In the genomic region with DNA sequence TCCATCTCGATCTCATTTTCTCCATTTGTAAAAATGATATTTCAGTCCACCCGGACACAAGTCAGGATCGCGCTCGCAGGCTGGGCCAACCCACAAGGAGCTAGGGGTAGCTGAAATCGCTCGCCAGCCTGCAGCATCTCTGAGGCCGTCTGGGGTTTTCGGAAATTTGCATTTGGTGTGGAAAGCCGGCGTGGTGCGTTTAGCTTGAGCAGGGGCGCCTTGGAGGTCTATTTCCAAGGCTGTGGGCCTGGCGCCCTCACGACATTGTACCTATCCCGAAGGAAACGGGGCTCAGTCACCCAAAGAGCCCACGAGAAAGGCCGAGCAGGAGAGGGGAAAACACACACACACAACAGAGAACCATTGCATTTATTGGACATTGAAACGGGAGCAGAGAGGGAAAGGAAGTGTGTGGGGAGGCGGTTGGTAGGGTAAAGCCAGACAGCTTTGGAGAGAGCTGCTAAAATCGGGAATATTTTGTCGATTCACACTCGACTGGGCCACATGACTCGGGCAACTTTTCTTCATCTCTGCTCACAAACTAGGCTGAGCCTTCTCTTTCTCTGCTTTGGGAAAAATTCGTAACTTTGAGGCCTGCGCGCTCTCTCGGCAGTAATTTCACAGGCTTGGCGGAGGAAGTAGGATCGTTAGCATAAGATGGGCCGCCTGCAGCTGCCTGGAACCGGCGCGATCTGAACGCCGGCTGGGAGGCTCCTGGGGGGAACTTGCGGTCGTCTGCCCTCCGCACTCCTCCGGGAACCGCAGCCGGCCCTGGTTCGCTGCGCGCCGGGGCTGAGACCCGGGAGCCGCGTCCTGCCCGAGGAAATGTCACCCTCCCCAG, we compare ENCODE assay signal across 9 cellular contexts. TPM values are rescaled to one million over a fixed set of nuclear protein-coding genes. Genes with fewer than 3 reads are reported as not detected.
DNase-seq lines count a peak whose midpoint lies in the region; ATAC-seq, FAIRE-seq and TF ChIP-seq lines count a peak whose summit lies in the region.
"Had no signal": no experiment of that assay in that cellular context is flagged by ENCODE, and none has a peak within 500 bp of the region (broad histone marks: within the 10 kb centered on the region; RNA-seq: fewer than 3 reads in every experiment).

No MANE protein-coding gene starts in this region.

- no peak for TF ChIP-seq POLR2A in adrenal gland (IDR thresholded peaks at IDR 0.05)

- H3K27ac ChIP-seq in adrenal gland = peak overlapping the region in 4 of 5 donors; percentile 86 to 99 (median 93)

- CTCF ChIA-PET in AG04449 (lab: Yijun Ruan, JAX) = interaction anchor here (1.0 to 30.2 kb wide), 22 partner anchors 11 to 1034 kb away, joined by 3 to 1421 read pairs (median 12); a partner anchor contains a TSS

- no peaks in the 10 kb centered on the region for H3K27me3 ChIP-seq in adrenal gland

- 32 to 60% (median 45%) methylated on average over 41 to 51 of the region's 51 CpGs for WGBS in adrenal gland, 4 donors

- peaks cover 4 to 22% of the 10 kb centered on the region in 2 donors for H3K4me1 ChIP-seq in adrenal gland (replicated peaks in 1 of 2)

- H3K9me3 ChIP-seq in adrenal gland (replicated peaks in 1 of 3) = no peaks in the 10 kb centered on the region

- peaks cover 34 to 37% (median 36%) of the 10 kb centered on the region in 3 donors for H3K4me1 Mint-ChIP-seq in naive B cell

- no peak for DNase-seq in AG04449 (ENCODE audit: low read depth, low spot score)
- peak; percentile 44 for DNase-seq in HK-2 (ENCODE audit: unreplicated experiment)
- peak in 1 of 7 donors; percentile 33 for DNase-seq in adrenal gland
- DNase-seq in naive B cell = no peak
- no peak for DNase-seq in GM19238 (ENCODE audit: insufficient read length, low spot score)
- DNase-seq in D721Med (ENCODE audit: insufficient read length, low spot score) = no peak
- no peak for DNase-seq in NCI-H146 (lab: John Stamatoyannopoulos, UW)
- DNase-seq: NCI-H510A had no signal

- peaks cover 0 to 18% (median 7%) of the 10 kb centered on the region in 7 donors for H3K9me3 Mint-ChIP-seq in naive B cell

- H3K4me3 ChIP-seq in AG04449 (ENCODE audit: low read depth, low read length) (peak overlapping the region; percentile 62), adrenal gland (peak overlapping the region in 2 of 4 donors; percentile 42 to 78)

- ATAC-seq in naive B cell (ENCODE audit: low read depth in 2 of 2) = no peak
- ATAC-seq in GM18858 (IDR thresholded peaks at IDR 0.05; ENCODE audit: unreplicated experiment) = no peak

- peaks cover 0 to 4% of the 10 kb centered on the region in 2 donors for H3K36me3 Mint-ChIP-seq in naive B cell

- POLR2A ChIA-PET in AG04449 (lab: Yijun Ruan, JAX) = interaction anchor here (0.5 to 1.0 kb wide), 2 partner anchors 510 to 554 kb away, joined by 3 to 4 read pairs; no protein-coding TSS in a partner anchor

- H3K27me3 Mint-ChIP-seq in naive B cell = peaks cover 76 to 79% (median 78%) of the 10 kb centered on the region in 3 donors

- intact Hi-C loops in adrenal gland (cut with DNase I) = loop anchor here (5.0 to 10.0 kb wide), 6 partner anchors 329 to 1024 kb away; no protein-coding TSS in a partner anchor

- H3K4me3 Mint-ChIP-seq in naive B cell = peak overlapping the region in 6 of 8 donors; percentile 48 to 84 (median 64)

- peak overlapping the region in 4 of 6 donors; percentile 69 to 97 (median 93) for H3K27ac Mint-ChIP-seq in naive B cell

- no peak for FAIRE-seq in D721Med (lab: Jason Lieb, UNC)

- TF ChIP-seq CTCF in AG04449 (IDR thresholded peaks at IDR 0.05; ENCODE audit: insufficient read depth, low read length, missing control alignments) (no peak), adrenal gland (IDR thresholded peaks at IDR 0.05) (no peak), D721Med (IDR thresholded peaks at IDR 0.05; ENCODE audit: insufficient read depth, missing control alignments) (no peak)

- H3K36me3 ChIP-seq in adrenal gland (replicated peaks in 1 of 2) = peaks cover 0 to 2% of the 10 kb centered on the region in 2 donors

RNA-seq across cellular contexts. Expression of a gene that starts 1.1 kb away (rescaled TPM):
- 10 to 100 TPM; 11.3 to 46.2 (median 35.0) TPM for total RNA-seq in adrenal gland
- polyA plus RNA-seq in adrenal gland (10 to 100 TPM; 14.4 to 19.8 (median 17.3) TPM), naive B cell (ENCODE audit: low read depth in 6 of 6) (not detected)

RNA-seq across cellular contexts. Expression of a gene that starts 5.9 kb away (rescaled TPM):
- 10 to 100 TPM in 4 of 8 donors, 1 to 10 TPM in 4; 2.7 to 35.6 (median 10.1) TPM for total RNA-seq in adrenal gland
- polyA plus RNA-seq in adrenal gland (1 to 10 TPM; 2.5 to 7.6 (median 7.5) TPM), naive B cell (ENCODE audit: low read depth in 6 of 6) (not detected)

RNA-seq across cellular contexts. Expression of a gene that starts 11.8 kb away (rescaled TPM):
- under 1 TPM in 2 of 8 donors, not detected in 6; 0.14 to 0.23 TPM for total RNA-seq in adrenal gland
- polyA plus RNA-seq in adrenal gland (under 1 TPM in 1 of 3 donors, not detected in 2; 0.11 TPM), naive B cell (ENCODE audit: low read depth in 6 of 6) (not detected)

RNA-seq across cellular contexts. Expression of a gene that starts 21.3 kb away (rescaled TPM):
- total RNA-seq in adrenal gland = not detected
- polyA plus RNA-seq in adrenal gland = not detected
- polyA plus RNA-seq in naive B cell (ENCODE audit: low read depth in 6 of 6) = not detected

RNA-seq across cellular contexts. Expression of a gene that starts 23.0 kb away (rescaled TPM):
- 10 to 100 TPM in 4 of 8 donors, 1 to 10 TPM in 4; 1.9 to 20.2 (median 7.5) TPM for total RNA-seq in adrenal gland
- polyA plus RNA-seq in adrenal gland (10 to 100 TPM in 2 of 3 donors, 1 to 10 TPM in 1; 2.2 to 38.5 (median 27.0) TPM), naive B cell (ENCODE audit: low read depth in 6 of 6) (not detected)

Comparison
In these comparisons a context has a peak if more than half of its experiments do, and no peak if none do; other contexts are left out.
1. RNA of a gene that starts 1.1 kb away (polyA plus RNA-seq): 14.4 to 19.8 TPM in adrenal gland; not detected in naive B cell; every median in the first group is over 10 times any median in the second.